In genomic region chrX:10971176-10971575, GRCh38 we compare ENCODE assay signal across 27 cellular contexts.
"Had no signal": no experiment of that assay in that cellular context is flagged by ENCODE, and none has a peak within 500 bp of the region (broad histone marks: within the 10 kb centered on the region; RNA-seq: fewer than 3 reads in every experiment).

No MANE protein-coding gene starts in this region.

- H3K4me2 ChIP-seq: neural progenitor cell had no signal

- H2AFZ ChIP-seq: neural progenitor cell had no signal

- H3K9ac ChIP-seq: neural progenitor cell had no signal

- H3K27ac ChIP-seq: breast epithelium, coronary artery, esophagus squamous epithelium, foreskin keratinocyte, lower lobe of right lung, neural progenitor cell, ovary, psoas muscle, skin epidermis, stomach, suprapubic skin, tibial nerve, VCaP had no signal

- H3K9me3 ChIP-seq: breast epithelium, esophagus squamous epithelium, lower lobe of right lung, ovary, psoas muscle, stomach, suprapubic skin, tibial nerve had no signal

- H3K27me3 ChIP-seq: breast epithelium, foreskin keratinocyte, neural progenitor cell, ovary, stomach, suprapubic skin, tibial nerve had no signal

- DNase-seq: activated CD4-positive, alpha-beta T cell treated with anti-CD3 and anti-CD28 coated beads, Interleukin-2, amount 10 ng/mL, durations not matched to agents 7 days and 5 days; activated CD8-positive, alpha-beta memory T cell treated with anti-CD3 and anti-CD28 coated beads, Interleukin-2, amount 10 ng/mL, durations not matched to agents 7 days and 5 days; activated CD8-positive, alpha-beta T cell treated with anti-CD3 and anti-CD28 coated beads for 36 hours; activated effector memory CD4-positive, alpha-beta T cell treated with anti-CD3 and anti-CD28 coated beads, Interleukin-2, amount 50 U/mL, for 16 hours; activated naive CD4-positive, alpha-beta T cell treated with anti-CD3 and anti-CD28 coated beads, Interleukin-2, amount 10 ng/mL, durations not matched to agents 7 days and 5 days; activated T-cell treated with anti-CD3 and anti-CD28 coated beads for 4 hours; anterior cingulate cortex; endodermal cell; esophagus squamous epithelium; foreskin keratinocyte; lower lobe of right lung; naive thymus-derived CD8-positive, alpha-beta T cell; ovary; psoas muscle; right cardiac atrium; stomach; T-cell had no signal

- H3K4me3 ChIP-seq: breast epithelium, coronary artery, esophagus squamous epithelium, lower lobe of right lung, neural progenitor cell, ovary, psoas muscle, skin epidermis, stomach, suprapubic skin, tibial nerve had no signal

- H3K4me1 ChIP-seq: breast epithelium, esophagus squamous epithelium, foreskin keratinocyte, lower lobe of right lung, neural progenitor cell, psoas muscle, stomach, suprapubic skin, tibial nerve had no signal

- H3K36me3 ChIP-seq: breast epithelium, esophagus squamous epithelium, lower lobe of right lung, neural progenitor cell, ovary, stomach, suprapubic skin, tibial nerve had no signal

- ATAC-seq: activated CD4-positive, CD25-positive, alpha-beta regulatory T cell treated with anti-CD3 and anti-CD28 coated beads, Interleukin-2, amount 50 U/mL, for 24 hours; activated CD8-positive, alpha-beta memory T cell treated with anti-CD3 and anti-CD28 coated beads, Interleukin-2, amount 10 ng/mL, durations not matched to agents 7 days and 5 days; activated CD8-positive, alpha-beta T cell treated with anti-CD3 and anti-CD28 coated beads for 36 hours; foreskin keratinocyte; left lobe of liver; lower lobe of right lung; naive thymus-derived CD8-positive, alpha-beta T cell; psoas muscle; right cardiac atrium; stimulated activated memory B cell treated with anti-CD40 and anti-IgM and Interleukin-4, amounts not matched to agents 10 μg/mL and 1 μg/mL and 100 μg/mL, for 72 hours; T-cell had no signal
